15 cellular contexts compared by ENCODE assay signal in genomic region chr6:125253881-125254280, GRCh38. TPM values are rescaled to one million over a fixed set of nuclear protein-coding genes. Genes with fewer than 3 reads are reported as not detected.
A peak's percentile ranks its signal among the peaks of the same experiment; 100 is the strongest.
DNase-seq lines count a peak whose midpoint lies in the region; TF ChIP-seq lines count a peak whose summit lies in the region.
"Had no signal": no experiment of that assay in that cellular context is flagged by ENCODE, and none has a peak within 500 bp of the region (broad histone marks: within the 10 kb centered on the region; RNA-seq: fewer than 3 reads in every experiment).

No MANE protein-coding gene starts in this region.

- H3K4ac ChIP-seq in mesenchymal stem cell (ENCODE audit: low read depth in 1 of 2, low read length in 2 of 2): no peak overlapping the region

- H3K27ac ChIP-seq in mesenchymal stem cell (ENCODE audit: low read length, poor library complexity, severe bottlenecking): no peak overlapping the region
- H3K27ac ChIP-seq: BLaER1, HL-60 had no signal

- H4K8ac ChIP-seq in mesenchymal stem cell (ENCODE audit: low read length): no peak overlapping the region

- H3K4me3 ChIP-seq in epithelial cell of esophagus (ENCODE audit: low read length) (no peak overlapping the region), mesenchymal stem cell (ENCODE audit: insufficient read depth in 1 of 2, low read depth in 1 of 2, low read length in 2 of 2) (no peak overlapping the region)
- H3K4me3 ChIP-seq: BLaER1, HAP-1 had no signal

- 92% methylated on average over 2 of the region's 2 CpGs for WGBS in mesenchymal stem cell

- no peak overlapping the region for H2BK120ac ChIP-seq in mesenchymal stem cell (ENCODE audit: low read depth, low read length)

- no peak overlapping the region for H2BK15ac ChIP-seq in mesenchymal stem cell (ENCODE audit: low read depth, poor library complexity, severe bottlenecking)

- H3K23ac ChIP-seq in mesenchymal stem cell (ENCODE audit: low read length in 2 of 2): no peak overlapping the region

- peaks cover 4% of the 10 kb centered on the region for H3K4me1 ChIP-seq in mesenchymal stem cell (ENCODE audit: control insufficient read depth, insufficient read depth, low read depth, low read length)
- H3K4me1 ChIP-seq: BLaER1, Caco-2 had no signal

- no peaks in the 10 kb centered on the region for H3K9me3 ChIP-seq in mesenchymal stem cell (ENCODE audit: control insufficient read depth, low read length)
- H3K9me3 ChIP-seq: BLaER1, Caco-2, HAP-1 had no signal

- H3K9ac ChIP-seq in mesenchymal stem cell (ENCODE audit: low read length): no peak overlapping the region
- H3K9ac ChIP-seq: BLaER1 had no signal

- H3K4me2 ChIP-seq in mesenchymal stem cell (ENCODE audit: low read length, poor library complexity, severe bottlenecking): no peak overlapping the region
- H3K4me2 ChIP-seq: BLaER1 had no signal

- H2AK5ac ChIP-seq in mesenchymal stem cell (ENCODE audit: low read length, severe bottlenecking): peak overlapping the region; percentile 77

- H2BK5ac ChIP-seq in mesenchymal stem cell (ENCODE audit: low read depth, low read length, poor library complexity, severe bottlenecking): no peak overlapping the region

- H2AFZ ChIP-seq in mesenchymal stem cell (ENCODE audit: low read depth, low read length): no peak overlapping the region

- H3K79me1 ChIP-seq in mesenchymal stem cell (replicated peaks; ENCODE audit: low read length, poor library complexity, severe bottlenecking): no peaks in the 10 kb centered on the region

- no peak overlapping the region for H3K18ac ChIP-seq in mesenchymal stem cell (ENCODE audit: low read depth in 1 of 2, low read length in 2 of 2)

- no peaks in the 10 kb centered on the region for H3K36me3 ChIP-seq in mesenchymal stem cell (ENCODE audit: control insufficient read depth in 1 of 2, insufficient read depth in 2 of 2, low read depth in 1 of 2, low read length in 2 of 2)
- H3K36me3 ChIP-seq: BLaER1, HAP-1 had no signal

- no peak overlapping the region for H2BK12ac ChIP-seq in mesenchymal stem cell (ENCODE audit: low read length in 2 of 2)

- no peaks in the 10 kb centered on the region for H3K27me3 ChIP-seq in mesenchymal stem cell (ENCODE audit: control insufficient read depth in 1 of 2, insufficient read depth in 1 of 2, low read length in 2 of 2)
- H3K27me3 ChIP-seq: BLaER1 had no signal

- H3K14ac ChIP-seq in mesenchymal stem cell (ENCODE audit: low read length in 2 of 2): no peak overlapping the region

- DNase-seq in NCI-H69 (lab: John Stamatoyannopoulos, UW) (peak; percentile 70), epithelial cell of esophagus (ENCODE audit: low read depth) (peak; percentile 70), mesenchymal stem cell (no peak), SW480 (ENCODE audit: low spot score) (no peak), A172 (ENCODE audit: low spot score) (no peak), NOMO-1 (lab: John Stamatoyannopoulos, UW; ENCODE audit: unreplicated experiment in 2 of 2) (no peak), DMS79 treated with DMSO at 0.1 percent for 48 hours (lab: John Stamatoyannopoulos, UW) (no peak)
- DNase-seq: AML-193; Caco-2; CD8-positive, alpha-beta memory T cell; GF-D8; HFFc6 had no signal

- H4K91ac ChIP-seq in mesenchymal stem cell (ENCODE audit: low read length): no peak overlapping the region

- TF ChIP-seq CTCF in epithelial cell of esophagus (IDR thresholded peaks at IDR 0.05; ENCODE audit: insufficient read depth, low read depth, low read length, missing control alignments): no peak

RNA-seq across cellular contexts. Expression of gene HDDC2, which starts 47.9 kb away (rescaled TPM):
- polyA plus RNA-seq in mesenchymal stem cell (2013, experiment 1 of 2): 47.5 TPM
- 50.7 TPM for polyA plus RNA-seq in mesenchymal stem cell (2013, experiment 2 of 2)
- total RNA-seq in A172 (2014; rRNA removed; shearing (Covaris generic)): 95.8 and 113 TPM in 2 replicates

Comparison
In these comparisons a context has a peak if more than half of its experiments do, and no peak if none do; other contexts are left out.
1. DNase-seq: peak in NCI-H69 (single experiment) and epithelial cell of esophagus (single experiment); none in mesenchymal stem cell (single experiment), SW480 (single experiment), A172 (single experiment), NOMO-1 (0 of 2) and DMS79 treated with DMSO at 0.1 percent for 48 hours (single experiment).